ENCODE assay signal across 32 cellular contexts in the genomic region with DNA sequence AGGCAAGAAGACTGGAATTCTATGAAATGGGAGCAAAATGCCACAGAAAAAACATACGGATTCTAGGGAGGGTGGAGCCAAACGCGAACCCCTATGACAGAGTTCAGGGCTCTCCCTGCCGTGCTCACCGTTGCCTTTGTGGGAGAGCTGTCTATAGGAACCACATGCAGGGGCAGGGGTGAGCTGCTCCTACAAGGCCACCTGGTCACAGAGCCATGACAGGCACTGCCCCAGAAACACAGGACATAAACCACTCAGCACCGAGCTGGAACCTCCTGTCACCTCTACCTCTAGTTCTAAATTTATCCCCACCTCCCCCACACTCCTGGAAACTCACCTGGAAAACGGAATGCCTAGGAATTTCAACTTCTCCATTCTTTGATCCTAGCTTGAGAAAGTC.
"Had no signal": no experiment of that assay in that cellular context is flagged by ENCODE, and none has a peak within 500 bp of the region (broad histone marks: within the 10 kb centered on the region; RNA-seq: fewer than 3 reads in every experiment).

No MANE protein-coding gene starts in this region.

- H3K4me3 Mint-ChIP-seq: activated CD4-positive, alpha-beta T cell treated with anti-CD3 and anti-CD28 coated beads for 36 hours; activated CD4-positive, alpha-beta T cell treated with anti-CD3 and anti-CD28 coated beads, Interleukin-2, amount 10 ng/mL, durations not matched to agents 7 days and 5 days; activated CD8-positive, alpha-beta T cell treated with anti-CD3 and anti-CD28 coated beads, Interleukin-2, amount 10 ng/mL, durations not matched to agents 7 days and 5 days; activated naive CD4-positive, alpha-beta T cell treated with anti-CD3 and anti-CD28 coated beads, Interleukin-2, amount 10 ng/mL, durations not matched to agents 7 days and 5 days; activated naive CD8-positive, alpha-beta T cell; activated naive CD8-positive, alpha-beta T cell treated with anti-CD3 and anti-CD28 coated beads, Interleukin-2, amount 50 U/mL, for 24 hours; activated T-cell treated with anti-CD3 and anti-CD28 coated beads, Interleukin-2, amount 50 U/mL, for 4 hours; activated T-helper 1 cell treated with anti-CD3 and anti-CD28 coated beads, Interleukin-12 subunit alpha, Interleukin-12 subunit beta, Interleukin-2, Interleukin-4 antibody, amounts not matched to agents 30 ng/mL and 10 ng/mL and 1 ng/mL, durations not matched to agents 14 hours and 24 hours and 36 hours; T-helper 1 cell treated with Interleukin-12 subunit alpha and Interleukin-12 subunit beta and Interleukin-4 antibody, amounts not matched to agents 30 μg/mL and 1 μg/mL, for 36 hours; T-helper 2 cell treated with Interferon-gamma antibody and Interleukin-4, amounts not matched to agents 5 μg/mL and 100 μg/mL, for 36 hours had no signal

- H3K4me3 ChIP-seq: K562, MG63, Peyer's patch, SJSA1 had no signal

- H3K27me3 Mint-ChIP-seq: activated CD4-positive, alpha-beta T cell treated with anti-CD3 and anti-CD28 coated beads for 36 hours; activated naive CD8-positive, alpha-beta T cell had no signal

- H3K36me3 ChIP-seq: brain microvascular endothelial cell, MG63, Peyer's patch, SJSA1 had no signal

- H3K27me3 ChIP-seq: brain microvascular endothelial cell, MG63, Peyer's patch had no signal

- H3K4me1 ChIP-seq: Peyer's patch, SJSA1 had no signal

- H3K9me3 Mint-ChIP-seq: activated CD4-positive, alpha-beta T cell treated with anti-CD3 and anti-CD28 coated beads, Interleukin-2, amount 10 ng/mL, durations not matched to agents 7 days and 5 days; activated naive CD4-positive, alpha-beta T cell treated with anti-CD3 and anti-CD28 coated beads, Interleukin-2, amount 10 ng/mL, durations not matched to agents 7 days and 5 days; activated naive CD8-positive, alpha-beta T cell treated with anti-CD3 and anti-CD28 coated beads, Interleukin-2, amount 50 U/mL, for 24 hours; activated T-cell treated with anti-CD3 and anti-CD28 coated beads, Interleukin-2, amount 50 U/mL, for 4 hours; activated T-helper 1 cell treated with anti-CD3 and anti-CD28 coated beads, Interleukin-12 subunit alpha, Interleukin-12 subunit beta, Interleukin-2, Interleukin-4 antibody, amounts not matched to agents 30 ng/mL and 10 ng/mL and 1 ng/mL, durations not matched to agents 14 hours and 24 hours and 36 hours; T-helper 1 cell treated with Interleukin-12 subunit alpha and Interleukin-12 subunit beta and Interleukin-4 antibody, amounts not matched to agents 30 μg/mL and 1 μg/mL, for 36 hours; T-helper 2 cell treated with Interferon-gamma antibody and Interleukin-4, amounts not matched to agents 5 μg/mL and 100 μg/mL, for 36 hours had no signal

- H3K36me3 Mint-ChIP-seq: activated naive CD4-positive, alpha-beta T cell treated with anti-CD3 and anti-CD28 coated beads, Interleukin-2, amount 10 ng/mL, durations not matched to agents 7 days and 5 days had no signal

- H3K27ac ChIP-seq: brain microvascular endothelial cell, Peyer's patch, SJSA1 had no signal

- ATAC-seq: activated CD4-positive, alpha-beta T cell treated with anti-CD3 and anti-CD28 coated beads for 36 hours; activated CD4-positive, CD25-positive, alpha-beta regulatory T cell treated with anti-CD3 and anti-CD28 coated beads, Interleukin-2, amount 50 U/mL, for 24 hours; activated CD8-positive, alpha-beta T cell treated with anti-CD3 and anti-CD28 coated beads, Interleukin-2, amount 10 ng/mL, durations not matched to agents 7 days and 5 days; activated naive CD8-positive, alpha-beta T cell treated with anti-CD3 and anti-CD28 coated beads, Interleukin-2, amount 50 U/mL, for 24 hours; activated T-cell treated with anti-CD3 and anti-CD28 coated beads, Interleukin-2, amount 50 U/mL, for 4 hours; K562; PC-3 had no signal

- H3K9me3 ChIP-seq: MG63, Peyer's patch, SJSA1, SK-N-SH had no signal

- H3K27ac Mint-ChIP-seq: activated CD4-positive, alpha-beta T cell treated with anti-CD3 and anti-CD28 coated beads for 36 hours; activated CD4-positive, alpha-beta T cell treated with anti-CD3 and anti-CD28 coated beads, Interleukin-2, amount 10 ng/mL, durations not matched to agents 7 days and 5 days; activated CD8-positive, alpha-beta T cell treated with anti-CD3 and anti-CD28 coated beads, Interleukin-2, amount 10 ng/mL, durations not matched to agents 7 days and 5 days; activated naive CD4-positive, alpha-beta T cell treated with anti-CD3 and anti-CD28 coated beads, Interleukin-2, amount 10 ng/mL, durations not matched to agents 7 days and 5 days; activated naive CD8-positive, alpha-beta T cell; activated naive CD8-positive, alpha-beta T cell treated with anti-CD3 and anti-CD28 coated beads, Interleukin-2, amount 50 U/mL, for 24 hours; activated T-helper 1 cell treated with anti-CD3 and anti-CD28 coated beads, Interleukin-12 subunit alpha, Interleukin-12 subunit beta, Interleukin-2, Interleukin-4 antibody, amounts not matched to agents 30 ng/mL and 10 ng/mL and 1 ng/mL, durations not matched to agents 14 hours and 24 hours and 36 hours; T-helper 1 cell treated with Interleukin-12 subunit alpha and Interleukin-12 subunit beta and Interleukin-4 antibody, amounts not matched to agents 30 μg/mL and 1 μg/mL, for 36 hours; T-helper 2 cell treated with Interferon-gamma antibody and Interleukin-4, amounts not matched to agents 5 μg/mL and 100 μg/mL, for 36 hours had no signal

- DNase-seq: activated CD4-positive, alpha-beta T cell treated with anti-CD3 and anti-CD28 coated beads for 36 hours; activated CD4-positive, alpha-beta T cell treated with anti-CD3 and anti-CD28 coated beads, Interleukin-2, amount 10 ng/mL, durations not matched to agents 7 days and 5 days; activated CD4-positive, alpha-beta T cell treated with anti-CD3 and anti-CD28 coated beads, Interleukin-2, amount 50 U/mL, for 48 hours; activated CD8-positive, alpha-beta T cell treated with anti-CD3 and anti-CD28 coated beads, Interleukin-2, amount 10 ng/mL, durations not matched to agents 7 days and 5 days; activated naive CD4-positive, alpha-beta T cell treated with anti-CD3 and anti-CD28 coated beads, Interleukin-2, amount 10 ng/mL, durations not matched to agents 7 days and 5 days; activated naive CD8-positive, alpha-beta T cell treated with anti-CD3 and anti-CD28 coated beads, Interleukin-2, amount 50 U/mL, for 24 hours; activated T-cell treated with anti-CD3 and anti-CD28 coated beads for 4 hours; activated T-cell treated with anti-CD3 and anti-CD28 coated beads, Interleukin-2, amount 50 U/mL, for 4 hours; anterior cingulate cortex; brain microvascular endothelial cell; central memory CD4-positive, alpha-beta T cell; MG63; MV-4-11; NCI-H1092; NCI-H1436 treated with DMSO at 0.1 percent for 48 hours; NCI-H1694 treated with DMSO at 0.1 percent for 48 hours; NCI-H2029; NCI-H345; NCI-H524 treated with DMSO at 0.1 percent for 48 hours; NCI-H748 treated with DMSO at 0.1 percent for 48 hours; NK-92 treated with Interleukin-12 subunit alpha and Interleukin-12 subunit beta, amount 100 ng/mL, for 24 hours; PC-3; Peyer's patch; SHP77 treated with DMSO at 0.1 percent for 48 hours; SK-N-SH had no signal
